Comparison of ENCODE assay signal across 12 cellular contexts in genomic region chr12:80299976-80300375, GRCh38.
DNase-seq lines count a peak whose midpoint lies in the region; ATAC-seq and TF ChIP-seq lines count a peak whose summit lies in the region.
"Had no signal": no experiment of that assay in that cellular context is flagged by ENCODE, and none has a peak within 500 bp of the region (broad histone marks: within the 10 kb centered on the region; RNA-seq: fewer than 3 reads in every experiment).

No MANE protein-coding gene starts in this region.

- no TSS peak for BruUV-seq in IMR-90 (replicated peaks; lab: Mats Ljungman, UMichigan)

- H2AFZ ChIP-seq in IMR-90 (replicated peaks; ENCODE audit: low read length, poor library complexity), result peak overlapping the region; percentile 29

- H2BK5ac ChIP-seq in IMR-90 (ENCODE audit: low read depth, low read length, poor library complexity, severe bottlenecking), result no peak overlapping the region

- H2AK9ac ChIP-seq in IMR-90 (replicated peaks; ENCODE audit: low read depth, low read length, poor library complexity), result no peak overlapping the region

- no peak overlapping the region for H3K27ac ChIP-seq in IMR-90 (ENCODE audit: insufficient read depth, low read length)
- H3K27ac ChIP-seq: SJSA1 had no signal

- H3K36me3 ChIP-seq in IMR-90 (ENCODE audit: control insufficient read depth, insufficient read depth, low read length), result no peaks in the 10 kb centered on the region
- H3K36me3 ChIP-seq: SJSA1 had no signal

- H3K4me1 ChIP-seq in IMR-90 (ENCODE audit: control insufficient read depth, insufficient read depth, low read length), result no peaks in the 10 kb centered on the region
- H3K4me1 ChIP-seq: SJSA1 had no signal

- WGBS in IMR-90 (ENCODE audit: extremely low coverage in 2 of 2, insufficient read length in 1 of 2), 2 experiments, result no CpG with 5 or more reads among the region's 3 CpGs

- CTCF ChIA-PET in IMR-90 (lab: Yijun Ruan, JAX), result interaction anchor here (0.6 kb wide), 1 partner anchor 14 kb away, joined by 4 read pairs; no protein-coding TSS in a partner anchor

- DNase-seq in IMR-90 (no peak), NCI-H1092 treated with DMSO at 0.1 percent for 48 hours (lab: John Stamatoyannopoulos, UW) (no peak), SIG-M5 (lab: John Stamatoyannopoulos, UW) (no peak), NCI-H2029 (lab: John Stamatoyannopoulos, UW) (no peak)
- DNase-seq: activated CD4-positive, alpha-beta memory T cell treated with anti-CD3 and anti-CD28 coated beads, Interleukin-2, amount 10 ng/mL, durations not matched to agents 7 days and 5 days; CD8-positive, alpha-beta memory T cell; KG1 had no signal

- POLR2A ChIA-PET in IMR-90 (lab: Charles Lee; ENCODE audit: unreplicated experiment), result no interaction called here

- H3K18ac ChIP-seq in IMR-90 (ENCODE audit: low read depth, low read length), result no peak overlapping the region

- no peak overlapping the region for H3K9ac ChIP-seq in IMR-90 (ENCODE audit: low read depth, low read length)

- no peak overlapping the region for H3K56ac ChIP-seq in IMR-90 (ENCODE audit: extremely low read depth, insufficient read depth, low read length)

- no peak overlapping the region for H3K14ac ChIP-seq in IMR-90 (replicated peaks; ENCODE audit: low read depth, low read length)

- no peak overlapping the region for H2AK5ac ChIP-seq in IMR-90 (ENCODE audit: low read depth, low read length)

- H2BK15ac ChIP-seq in IMR-90 (ENCODE audit: low read depth, low read length), result no peak overlapping the region

- H3K4me2 ChIP-seq in IMR-90 (ENCODE audit: low read depth, low read length), result no peak overlapping the region

- ATAC-seq in GM18505 (IDR thresholded peaks at IDR 0.05; ENCODE audit: unreplicated experiment), result peak; percentile 74
- peak; percentile 62 for ATAC-seq in GM19463 (IDR thresholded peaks at IDR 0.05; ENCODE audit: unreplicated experiment)
- peak; percentile 77 for ATAC-seq in HG02885 (IDR thresholded peaks at IDR 0.05; ENCODE audit: poor library complexity, unreplicated experiment)
- no peak for ATAC-seq in IMR-90 (ENCODE audit: low read depth)
- no peak for ATAC-seq in activated CD4-positive, CD25-positive, alpha-beta regulatory T cell treated with anti-CD3 and anti-CD28 coated beads, Interleukin-2, amount 50 U/mL, for 24 hours

- no peak overlapping the region for H3K4ac ChIP-seq in IMR-90 (ENCODE audit: low read depth, low read length)

- intact Hi-C loops in IMR-90 (cut with micrococcal nuclease), result no loop called here

- H3K9me1 ChIP-seq in IMR-90 (ENCODE audit: insufficient read depth, low read length), result no peaks in the 10 kb centered on the region

- H4K20me1 ChIP-seq in IMR-90 (ENCODE audit: insufficient read depth, low read length), result no peaks in the 10 kb centered on the region

- TF ChIP-seq POLR2A in GM18505 (IDR thresholded peaks at IDR 0.05; ENCODE audit: borderline replicate concordance, extremely low read depth, insufficient read depth, insufficient read length) (no peak), IMR-90 (IDR thresholded peaks at IDR 0.05; ENCODE audit: low read depth, low read length) (no peak)

- H3K79me1 ChIP-seq in IMR-90 (ENCODE audit: low read depth in 1 of 2, low read length in 2 of 2), result no peaks in the 10 kb centered on the region

- dilution Hi-C loops in IMR-90 (cut with HindIII; ENCODE audit: low sequenced_read_pairs, unreplicated experiment), result no loop called here

- no peaks in the 10 kb centered on the region for H3K9me3 ChIP-seq in IMR-90 (ENCODE audit: control insufficient read depth, insufficient read depth, low read length)
- H3K9me3 ChIP-seq: SJSA1 had no signal

- H3K27me3 ChIP-seq in IMR-90 (ENCODE audit: control insufficient read depth, insufficient read depth, low read length), result peaks cover 3% of the 10 kb centered on the region; the same call in 1 of the 2 replicates
- H3K27me3 ChIP-seq: SJSA1 had no signal

- H4K8ac ChIP-seq in IMR-90 (ENCODE audit: low read depth in 2 of 2, low read length in 2 of 2), result no peak overlapping the region

- no peak for TF ChIP-seq RAD21 in IMR-90 (IDR thresholded peaks at IDR 0.05; ENCODE audit: low read length)

- in situ Hi-C loops in IMR-90 (cut with MboI; ENCODE audit: low sequenced_read_pairs), result no loop called here

- H2BK20ac ChIP-seq in IMR-90 (ENCODE audit: low read depth, low read length), result no peak overlapping the region

- no peak for TF ChIP-seq CTCF in IMR-90 (conservative IDR thresholded peaks at IDR 0.05; ENCODE audit: low read depth, low read length)

- no peak overlapping the region for H3K4me3 ChIP-seq in IMR-90 (ENCODE audit: insufficient read depth, low read depth, low read length)
- H3K4me3 ChIP-seq: SJSA1 had no signal

- no peak overlapping the region for H2BK120ac ChIP-seq in IMR-90 (ENCODE audit: low read depth, low read length)

- no peak overlapping the region for H4K91ac ChIP-seq in IMR-90 (ENCODE audit: insufficient read depth, low read depth, low read length)

- H3K23ac ChIP-seq in IMR-90 (ENCODE audit: low read depth, low read length), result no peak overlapping the region

- no peak overlapping the region for H4K5ac ChIP-seq in IMR-90 (ENCODE audit: low read depth, low read length)

TF ChIP-seq in IMR-90, 13 proteins besides CTCF, POLR2A, EP300 and RAD21:
- TF ChIP-seq ELK1 (IDR thresholded peaks at IDR 0.05; ENCODE audit: borderline replicate concordance, low read depth, low read length) (no peak), MAZ (IDR thresholded peaks at IDR 0.05; ENCODE audit: borderline replicate concordance, low read depth, low read length) (no peak), SMC3 (IDR thresholded peaks at IDR 0.05; ENCODE audit: low read depth, low read length) (no peak), RFX5 (IDR thresholded peaks at IDR 0.05; ENCODE audit: low read depth, low read length) (no peak), RCOR1 (IDR thresholded peaks at IDR 0.05; ENCODE audit: insufficient replicate concordance, low read length) (no peak), MXI1 (IDR thresholded peaks at IDR 0.05; ENCODE audit: borderline replicate concordance, low read depth, low read length) (no peak), BHLHE40 (IDR thresholded peaks at IDR 0.05; ENCODE audit: low read depth, low read length) (no peak)
TF ChIP-seq in IMR-90: peak in this region for 0.

Comparison
In these comparisons a context has a peak if more than half of its experiments do, and no peak if none do; other contexts are left out.
1. ATAC-seq: peak in GM18505 (single experiment), GM19463 (single experiment) and HG02885 (single experiment); none in IMR-90 (single experiment) and activated CD4-positive, CD25-positive, alpha-beta regulatory T cell treated with anti-CD3 and anti-CD28 coated beads, Interleukin-2, amount 50 U/mL, for 24 hours (0 of 2).